Comparison of ENCODE assay signal across 26 cellular contexts in the genomic region with DNA sequence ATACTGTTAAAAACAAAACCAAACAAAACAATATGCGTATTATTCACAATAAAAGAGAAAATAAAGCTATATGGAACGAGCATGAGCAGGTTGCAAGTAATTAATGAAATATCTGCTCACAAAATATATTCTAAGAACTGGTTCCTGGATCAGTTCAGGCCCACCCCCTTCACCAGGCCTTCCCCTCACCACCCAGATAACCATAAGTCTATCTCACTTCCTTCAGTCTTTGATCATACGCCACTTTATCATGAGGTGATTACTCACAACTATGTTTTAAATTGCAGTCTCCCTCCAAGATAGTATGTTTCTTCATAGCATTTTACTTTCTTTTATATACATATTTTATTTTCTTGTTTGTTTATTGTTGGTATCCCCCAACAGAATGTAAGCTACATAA.
"Had no signal": no experiment of that assay in that cellular context is flagged by ENCODE, and none has a peak within 500 bp of the region (broad histone marks: within the 10 kb centered on the region; RNA-seq: fewer than 3 reads in every experiment).

No MANE protein-coding gene starts in this region.

- H3K4me3 Mint-ChIP-seq: activated CD4-positive, alpha-beta memory T cell treated with anti-CD3 and anti-CD28 coated beads, Interleukin-2, amount 10 ng/mL, durations not matched to agents 7 days and 5 days; activated CD4-positive, alpha-beta T cell treated with anti-CD3 and anti-CD28 coated beads, Interleukin-2, amount 10 ng/mL, durations not matched to agents 7 days and 5 days; activated naive CD4-positive, alpha-beta T cell treated with anti-CD3 and anti-CD28 coated beads, Interleukin-2, amount 10 ng/mL, durations not matched to agents 7 days and 5 days; activated naive CD8-positive, alpha-beta T cell treated with anti-CD3 and anti-CD28 coated beads, Interleukin-2, amount 10 ng/mL, durations not matched to agents 7 days and 5 days; activated T-cell treated with anti-CD3 and anti-CD28 coated beads, Interleukin-2, amount 50 U/mL, for 24 hours; activated T-cell treated with anti-CD3 and anti-CD28 coated beads, Interleukin-2, amount 50 U/mL, for 72 hours; brain; endodermal cell had no signal

- H3K27ac Mint-ChIP-seq: activated CD4-positive, alpha-beta memory T cell treated with anti-CD3 and anti-CD28 coated beads, Interleukin-2, amount 10 ng/mL, durations not matched to agents 7 days and 5 days; activated CD4-positive, alpha-beta T cell treated with anti-CD3 and anti-CD28 coated beads, Interleukin-2, amount 10 ng/mL, durations not matched to agents 7 days and 5 days; activated naive CD4-positive, alpha-beta T cell treated with anti-CD3 and anti-CD28 coated beads, Interleukin-2, amount 10 ng/mL, durations not matched to agents 7 days and 5 days; activated naive CD4-positive, alpha-beta T cell treated with anti-CD3 and anti-CD28 coated beads, Interleukin-2, amount 50 U/mL, for 72 hours; activated naive CD8-positive, alpha-beta T cell treated with anti-CD3 and anti-CD28 coated beads, Interleukin-2, amount 10 ng/mL, durations not matched to agents 7 days and 5 days; activated T-cell treated with anti-CD3 and anti-CD28 coated beads, Interleukin-2, amount 50 U/mL, for 24 hours; activated T-cell treated with anti-CD3 and anti-CD28 coated beads, Interleukin-2, amount 50 U/mL, for 72 hours; brain; endodermal cell had no signal

- H3K4me1 Mint-ChIP-seq: activated CD4-positive, alpha-beta memory T cell treated with anti-CD3 and anti-CD28 coated beads, Interleukin-2, amount 10 ng/mL, durations not matched to agents 7 days and 5 days; activated CD4-positive, alpha-beta T cell treated with anti-CD3 and anti-CD28 coated beads, Interleukin-2, amount 10 ng/mL, durations not matched to agents 7 days and 5 days; activated naive CD4-positive, alpha-beta T cell treated with anti-CD3 and anti-CD28 coated beads, Interleukin-2, amount 10 ng/mL, durations not matched to agents 7 days and 5 days; activated naive CD8-positive, alpha-beta T cell treated with anti-CD3 and anti-CD28 coated beads, Interleukin-2, amount 10 ng/mL, durations not matched to agents 7 days and 5 days; brain had no signal

- ATAC-seq: activated naive CD4-positive, alpha-beta T cell treated with anti-CD3 and anti-CD28 coated beads, Interleukin-2, amount 50 U/mL, for 72 hours; activated T-cell treated with anti-CD3 and anti-CD28 coated beads, Interleukin-2, amount 50 U/mL, for 72 hours; foreskin keratinocyte; gastrocnemius medialis; heart right ventricle had no signal

- H3K36me3 Mint-ChIP-seq: activated naive CD4-positive, alpha-beta T cell treated with anti-CD3 and anti-CD28 coated beads, Interleukin-2, amount 10 ng/mL, durations not matched to agents 7 days and 5 days; activated naive CD4-positive, alpha-beta T cell treated with anti-CD3 and anti-CD28 coated beads, Interleukin-2, amount 50 U/mL, for 72 hours; activated naive CD8-positive, alpha-beta T cell treated with anti-CD3 and anti-CD28 coated beads, Interleukin-2, amount 10 ng/mL, durations not matched to agents 7 days and 5 days; brain had no signal

- H3K9me3 Mint-ChIP-seq: activated CD4-positive, alpha-beta memory T cell treated with anti-CD3 and anti-CD28 coated beads, Interleukin-2, amount 10 ng/mL, durations not matched to agents 7 days and 5 days; activated CD4-positive, alpha-beta T cell treated with anti-CD3 and anti-CD28 coated beads, Interleukin-2, amount 10 ng/mL, durations not matched to agents 7 days and 5 days; activated naive CD4-positive, alpha-beta T cell treated with anti-CD3 and anti-CD28 coated beads, Interleukin-2, amount 10 ng/mL, durations not matched to agents 7 days and 5 days; activated naive CD4-positive, alpha-beta T cell treated with anti-CD3 and anti-CD28 coated beads, Interleukin-2, amount 50 U/mL, for 72 hours; activated naive CD8-positive, alpha-beta T cell treated with anti-CD3 and anti-CD28 coated beads, Interleukin-2, amount 10 ng/mL, durations not matched to agents 7 days and 5 days; activated T-cell treated with anti-CD3 and anti-CD28 coated beads, Interleukin-2, amount 50 U/mL, for 24 hours; brain; endodermal cell had no signal

- DNase-seq: activated CD4-positive, alpha-beta memory T cell treated with anti-CD3 and anti-CD28 coated beads, Interleukin-2, amount 10 ng/mL, durations not matched to agents 7 days and 5 days; activated CD4-positive, alpha-beta T cell treated with anti-CD3 and anti-CD28 coated beads for 1 hour; activated CD4-positive, alpha-beta T cell treated with anti-CD3 and anti-CD28 coated beads for 4 hours; activated CD4-positive, alpha-beta T cell treated with anti-CD3 and anti-CD28 coated beads, Interleukin-2, amount 10 ng/mL, durations not matched to agents 7 days and 5 days; activated CD4-positive, alpha-beta T cell treated with anti-CD3 and anti-CD28 coated beads, Interleukin-2, amount 50 U/mL, for 4 hours; activated CD8-positive, alpha-beta memory T cell treated with anti-CD3 and anti-CD28 coated beads, Interleukin-2, amount 50 U/mL, for 48 hours; activated gamma-delta T cell; activated naive CD4-positive, alpha-beta T cell; activated naive CD4-positive, alpha-beta T cell treated with anti-CD3 and anti-CD28 coated beads, Interleukin-2, amount 10 ng/mL, durations not matched to agents 7 days and 5 days; activated naive CD8-positive, alpha-beta T cell treated with anti-CD3 and anti-CD28 coated beads, Interleukin-2, amount 10 ng/mL, durations not matched to agents 7 days and 5 days; activated T-cell treated with anti-CD3 and anti-CD28 coated beads for 4 hours; activated T-cell treated with anti-CD3 and anti-CD28 coated beads, Interleukin-2, amount 50 U/mL, for 24 hours; activated T-cell treated with anti-CD3 and anti-CD28 coated beads, Interleukin-2, amount 50 U/mL, for 72 hours; central memory CD4-positive, alpha-beta T cell; cerebellar nuclear complex; colonic mucosa; effector memory CD4-positive, alpha-beta T cell; endodermal cell; foreskin keratinocyte; gastrocnemius medialis; glutamatergic neuron; heart right ventricle; hippocampal formation; T-helper 2 cell had no signal

- H3K27me3 Mint-ChIP-seq: activated CD4-positive, alpha-beta memory T cell treated with anti-CD3 and anti-CD28 coated beads, Interleukin-2, amount 10 ng/mL, durations not matched to agents 7 days and 5 days; activated CD4-positive, alpha-beta T cell treated with anti-CD3 and anti-CD28 coated beads, Interleukin-2, amount 10 ng/mL, durations not matched to agents 7 days and 5 days; activated naive CD4-positive, alpha-beta T cell treated with anti-CD3 and anti-CD28 coated beads, Interleukin-2, amount 10 ng/mL, durations not matched to agents 7 days and 5 days; activated naive CD8-positive, alpha-beta T cell treated with anti-CD3 and anti-CD28 coated beads, Interleukin-2, amount 10 ng/mL, durations not matched to agents 7 days and 5 days; activated T-cell treated with anti-CD3 and anti-CD28 coated beads, Interleukin-2, amount 50 U/mL, for 24 hours; brain had no signal
